Comparison of ENCODE assay signal across 1 cellular context in the genomic region with DNA sequence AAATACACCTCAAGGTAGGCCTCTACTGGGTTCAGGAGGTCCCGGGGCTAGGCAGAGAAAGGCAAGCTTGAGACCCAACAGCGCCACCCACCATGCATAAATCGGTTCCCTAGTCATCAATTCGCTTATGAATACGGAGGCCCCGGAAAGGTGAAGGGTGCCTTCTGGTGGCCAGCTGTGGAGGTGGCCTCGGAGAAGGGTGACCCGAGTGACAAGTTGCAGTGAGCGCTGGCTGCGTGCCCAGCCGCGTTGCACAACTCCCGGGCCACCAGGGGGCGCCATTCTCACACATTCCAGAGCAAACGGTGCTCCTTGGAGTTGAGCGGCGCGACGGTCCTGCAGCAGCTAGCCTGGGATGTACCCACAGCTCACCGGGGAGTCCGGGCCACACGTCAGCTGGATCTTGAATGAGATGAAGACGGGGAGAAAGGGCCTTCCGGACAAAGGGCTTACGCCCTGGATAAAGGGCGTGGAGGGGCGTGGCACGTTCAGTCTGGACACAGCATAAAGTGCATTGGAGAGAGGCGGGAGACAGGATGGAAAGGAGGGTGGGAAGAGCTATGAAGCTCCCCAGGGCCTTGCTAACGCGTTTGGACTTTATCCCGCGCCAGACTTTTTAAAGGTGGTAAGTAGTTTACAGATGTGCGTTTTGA.
TF ChIP-seq lines count a peak whose summit lies in the region.

No MANE protein-coding gene starts in this region.

TF ChIP-seq in HepG2, 621 proteins besides CTCF, POLR2A, EP300 and RAD21 (continued from another document):
- no peak for TF ChIP-seq FOXP1 (IDR thresholded peaks at IDR 0.05)
- TF ChIP-seq FOXP1 (CRISPR knock-in tag; IDR thresholded peaks at IDR 0.05): no peak
- TF ChIP-seq ZUFSP (CRISPR knock-in tag; IDR thresholded peaks at IDR 0.05; ENCODE audit: borderline replicate concordance): no peak
- TF ChIP-seq ARID2 (CRISPR knock-in tag; IDR thresholded peaks at IDR 0.05; ENCODE audit: borderline replicate concordance): peak; percentile 78; the same call in 1 of the 2 replicates
- TF ChIP-seq HCFC1 (IDR thresholded peaks at IDR 0.05; ENCODE audit: low read depth, low read length): no peak
- TF ChIP-seq TSC22D2 (CRISPR knock-in tag; IDR thresholded peaks at IDR 0.05; ENCODE audit: borderline replicate concordance): peak; percentile 69
- TF ChIP-seq ZNF224 (CRISPR knock-in tag; IDR thresholded peaks at IDR 0.05): peak; percentile 95
- peak; percentile 85; the same call in 1 of the 2 replicates for TF ChIP-seq ZNF44 (CRISPR knock-in tag; IDR thresholded peaks at IDR 0.05)
